Comparison of ENCODE assay signal across 24 cellular contexts in the genomic region with DNA sequence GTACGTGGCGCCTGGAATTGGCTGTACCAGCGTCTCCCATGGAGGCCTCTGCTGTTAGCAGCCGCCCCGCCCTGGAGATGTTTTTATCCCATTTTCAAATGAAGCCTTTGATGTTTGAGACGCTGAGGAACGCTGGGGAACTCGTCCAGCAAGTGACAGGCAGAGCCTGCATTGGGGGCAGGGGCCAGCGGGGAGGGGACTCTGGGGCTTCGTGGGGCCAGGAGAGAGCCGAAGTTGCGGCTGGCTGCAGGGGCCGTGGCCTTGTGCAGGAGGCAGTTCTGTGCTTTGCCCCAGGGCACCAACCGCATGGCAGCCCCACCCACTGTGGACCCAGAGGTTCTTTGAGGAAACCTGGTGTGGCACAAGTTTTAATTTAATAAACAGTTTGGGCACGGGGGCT. TPM values are rescaled to one million over a fixed set of nuclear protein-coding genes. Genes with fewer than 3 reads are reported as not detected.
DNase-seq lines count a peak whose midpoint lies in the region; ATAC-seq, FAIRE-seq and TF ChIP-seq lines count a peak whose summit lies in the region.
"Had no signal": no experiment of that assay in that cellular context is flagged by ENCODE, and none has a peak within 500 bp of the region (broad histone marks: within the 10 kb centered on the region; RNA-seq: fewer than 3 reads in every experiment).

No MANE protein-coding gene starts in this region.

- no peak overlapping the region for H3K4me2 ChIP-seq in smooth muscle cell

- peaks cover 22% of the 10 kb centered on the region for H4K20me1 ChIP-seq in smooth muscle cell (ENCODE audit: low read depth)

- H3K4me1 ChIP-seq in right cardiac atrium (ENCODE audit: control insufficient read depth, insufficient read depth, low read length) (no peaks in the 10 kb centered on the region), kidney (ENCODE audit: control insufficient read depth in 1 of 2, insufficient read depth in 1 of 2, low read depth in 1 of 2, low read length in 2 of 2) (no peaks in the 10 kb centered on the region), smooth muscle cell (ENCODE audit: low read depth) (no peaks in the 10 kb centered on the region)

- intact Hi-C loops in right cardiac atrium (cut with DNase I): no loop called here
- intact Hi-C loops in left cardiac atrium (cut with DNase I): no loop called here
- intact Hi-C loops in kidney (cut with DNase I): no loop called here

- H3F3A ChIP-seq in smooth muscle cell (ENCODE audit: low read depth): no peaks in the 10 kb centered on the region

- H3K27me3 ChIP-seq in right cardiac atrium (ENCODE audit: control insufficient read depth, insufficient read depth) (no peaks in the 10 kb centered on the region), smooth muscle cell (ENCODE audit: low read depth) (no peaks in the 10 kb centered on the region)
- H3K27me3 ChIP-seq: BE2C had no signal

- H3K36me3 ChIP-seq in kidney (ENCODE audit: control insufficient read depth in 1 of 2, insufficient read depth in 2 of 2, low read length in 2 of 2) (peaks cover 0 to 9% of the 10 kb centered on the region in 2 donors), smooth muscle cell (ENCODE audit: low read depth) (no peaks in the 10 kb centered on the region)

- 88% methylated on average over 15 of the region's 15 CpGs for WGBS in right cardiac atrium
- 71% methylated on average over 12 of the region's 15 CpGs for WGBS in smooth muscle cell (ENCODE audit: low lambda C conversion rate)

- DNase-seq in right cardiac atrium (peak in 2 of 3 donors; percentile 30 to 34), left cardiac atrium (no peak), kidney (peak; percentile 57), smooth muscle cell (lab: John Stamatoyannopoulos, UW; ENCODE audit: unreplicated experiment) (no peak), NCI-H2081 treated with DMSO at 0.1 percent for 48 hours (lab: John Stamatoyannopoulos, UW) (no peak), SIG-M5 (lab: John Stamatoyannopoulos, UW) (no peak)
- DNase-seq: 8988T, BE2C, DMS53, EL, GOT3, MM.1S, NCI-H1092 treated with DMSO at 0.1 percent for 48 hours, NCI-H146, NCI-H2029 treated with DMSO at 0.1 percent for 48 hours, NCI-H2171 treated with DMSO at 0.1 percent for 48 hours, NCI-H446 treated with DMSO at 0.1 percent for 48 hours, NCI-H748 treated with DMSO at 0.1 percent for 48 hours, SHP77 treated with DMSO at 0.1 percent for 48 hours had no signal

- H3K79me2 ChIP-seq in smooth muscle cell (ENCODE audit: low read depth): no peaks in the 10 kb centered on the region

- ATAC-seq in right cardiac atrium (no peak), left cardiac atrium (no peak)
- ATAC-seq: HCT116 had no signal

- no peak for FAIRE-seq in kidney (lab: Jason Lieb, UNC)
- FAIRE-seq: GM12891, GM18507 had no signal

- no peaks in the 10 kb centered on the region for H3K9me3 ChIP-seq in right cardiac atrium (ENCODE audit: control insufficient read depth, low read length)
- no peaks in the 10 kb centered on the region for H3K9me3 ChIP-seq in kidney (ENCODE audit: control insufficient read depth in 1 of 2, low read length in 2 of 2)
- H3K9me3 ChIP-seq in smooth muscle cell (replicated peaks; ENCODE audit: low read depth): no peaks in the 10 kb centered on the region
- H3K9me3 ChIP-seq: BE2C had no signal

- H3K4me3 ChIP-seq in right cardiac atrium (ENCODE audit: low read length) (no peak overlapping the region), kidney (ENCODE audit: low read length in 2 of 2) (no peak overlapping the region), smooth muscle cell (no peak overlapping the region)

- H2AFZ ChIP-seq in smooth muscle cell (ENCODE audit: low read depth): no peak overlapping the region

- H3K9ac ChIP-seq in kidney (ENCODE audit: low read length in 2 of 2): no peak overlapping the region
- no peak overlapping the region for H3K9ac ChIP-seq in smooth muscle cell (ENCODE audit: low read depth)

- H3K27ac ChIP-seq in right cardiac atrium (ENCODE audit: low read length): no peak overlapping the region
- H3K27ac ChIP-seq in kidney (ENCODE audit: low read depth in 2 of 2, low read length in 2 of 2): no peak overlapping the region
- peak overlapping the region; percentile 23 for H3K27ac ChIP-seq in smooth muscle cell (ENCODE audit: low read depth)

- no peak for TF ChIP-seq CTCF in kidney (IDR thresholded peaks at IDR 0.05; ENCODE audit: borderline replicate concordance, extremely low read depth, insufficient read depth)
- no peak for TF ChIP-seq CTCF in smooth muscle cell (IDR thresholded peaks at IDR 0.05; ENCODE audit: borderline replicate concordance, insufficient read depth, poor library complexity, severe bottlenecking)

RNA-seq across cellular contexts. Expression of gene SPPL2B, which starts 13.5 kb away (rescaled TPM):
- total RNA-seq in right cardiac atrium: 10 to 100 TPM; 27.1 to 40.2 (median 31.8) TPM
- polyA plus RNA-seq in right cardiac atrium: 28.1 TPM
- total RNA-seq in left cardiac atrium: 10 to 100 TPM; 22.9 to 33.7 TPM
- 94.1 TPM for total RNA-seq in kidney
- polyA plus RNA-seq in kidney (ENCODE audit: insufficient read depth, low read depth, low replicate concordance): 25.3 TPM
- total RNA-seq in smooth muscle cell: 21.1 and 54.7 TPM in 2 replicates
- 53.6 and 63.5 TPM in 2 replicates for polyA plus RNA-seq in smooth muscle cell

RNA-seq across cellular contexts. Expression of gene LSM7, which starts 13.6 kb away (rescaled TPM):
- total RNA-seq in right cardiac atrium (10 to 100 TPM; 33.0 to 49.9 (median 41.4) TPM), left cardiac atrium (10 to 100 TPM; 43.6 to 47.7 TPM), kidney (54.0 TPM), smooth muscle cell (164 and 186 TPM in 2 replicates)
- polyA plus RNA-seq in right cardiac atrium (123 TPM), kidney (ENCODE audit: insufficient read depth, low read depth, low replicate concordance) (160 TPM), smooth muscle cell (158 and 161 TPM in 2 replicates)

RNA-seq across cellular contexts. Expression of gene TMPRSS9, which starts 18.1 kb away (rescaled TPM):
- under 1 TPM in 2 of 4 donors, not detected in 2; 0.09 to 0.12 TPM for total RNA-seq in right cardiac atrium
- polyA plus RNA-seq in right cardiac atrium: not detected
- not detected for total RNA-seq in left cardiac atrium
- not detected for total RNA-seq in kidney
- not detected for polyA plus RNA-seq in kidney (ENCODE audit: insufficient read depth, low read depth, low replicate concordance)
- not detected in 2 replicates for total RNA-seq in smooth muscle cell
- 0.05 and 0.63 TPM in 2 replicates for polyA plus RNA-seq in smooth muscle cell
- total RNA-seq: CD4-positive, alpha-beta memory T cell; LHCN-M2 had no signal
- polyA plus RNA-seq: CD4-positive, alpha-beta memory T cell had no signal

RNA-seq across cellular contexts. Expression of gene LINGO3, which starts 34.0 kb away (rescaled TPM):
- not detected for total RNA-seq in right cardiac atrium
- not detected for polyA plus RNA-seq in right cardiac atrium
- not detected for total RNA-seq in left cardiac atrium
- 0.09 TPM for total RNA-seq in kidney
- polyA plus RNA-seq in kidney (ENCODE audit: insufficient read depth, low read depth, low replicate concordance): not detected
- not detected in 2 replicates for total RNA-seq in smooth muscle cell
- 0.31 and 1.2 TPM in 2 replicates for polyA plus RNA-seq in smooth muscle cell
- total RNA-seq: LHCN-M2 had no signal

Comparison
In these comparisons a context has a peak if more than half of its experiments do, and no peak if none do; other contexts are left out.
1. DNase-seq: peak in right cardiac atrium (2 of 3) and kidney (single experiment); none in left cardiac atrium (single experiment), smooth muscle cell (single experiment), NCI-H2081 treated with DMSO at 0.1 percent for 48 hours (single experiment) and SIG-M5 (single experiment).